In the genomic region with DNA sequence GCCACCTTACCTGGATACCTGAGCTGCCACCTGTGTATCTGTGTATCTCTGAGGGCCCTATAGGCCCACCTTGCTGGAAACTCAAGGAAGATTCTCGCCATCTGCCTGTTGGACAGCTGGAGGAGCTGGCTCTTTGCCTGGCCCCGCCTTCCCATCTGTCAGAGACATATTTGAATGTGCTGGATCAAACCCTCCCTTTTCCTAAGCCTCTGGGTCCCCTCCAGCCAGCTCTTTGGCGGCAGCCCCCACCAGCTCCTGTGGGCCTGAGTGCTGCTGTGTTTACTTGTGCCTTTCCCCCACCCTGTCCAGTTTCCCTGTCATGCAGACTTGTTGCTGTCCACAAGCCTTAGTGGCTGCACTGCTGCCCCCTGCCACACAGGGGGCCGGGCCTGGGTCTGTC, we compare ENCODE assay signal across 9 cellular contexts. TPM values are rescaled to one million over a fixed set of nuclear protein-coding genes. Genes with fewer than 3 reads are reported as not detected.
DNase-seq lines count a peak whose midpoint lies in the region; ATAC-seq and TF ChIP-seq lines count a peak whose summit lies in the region.
"Had no signal": no experiment of that assay in that cellular context is flagged by ENCODE, and none has a peak within 500 bp of the region (broad histone marks: within the 10 kb centered on the region; RNA-seq: fewer than 3 reads in every experiment).

No MANE protein-coding gene starts in this region.

- DNase-seq in NCI-H2081 treated with DMSO at 0.1 percent for 48 hours (lab: John Stamatoyannopoulos, UW): peak; percentile 52
- DNase-seq in central memory CD8-positive, alpha-beta T cell (ENCODE audit: low spot score in 2 of 2): no peak
- no peak for DNase-seq in neural crest cell (ENCODE audit: low read depth, low spot score)
- no peak for DNase-seq in NCI-H226
- DNase-seq in cerebellum (ENCODE audit: low spot score): no peak

- no peaks in the 10 kb centered on the region for H3K27me3 ChIP-seq in BLaER1

- no peak for ATAC-seq in central memory CD8-positive, alpha-beta T cell (replicated peaks; ENCODE audit: extremely low read depth, poor library complexity, severe bottlenecking)
- no peak for ATAC-seq in HG02852 (IDR thresholded peaks at IDR 0.05; ENCODE audit: unreplicated experiment)
- no peak for ATAC-seq in GM21786 (IDR thresholded peaks at IDR 0.05; ENCODE audit: unreplicated experiment)

- peaks cover 85% of the 10 kb centered on the region for H3K36me3 ChIP-seq in BLaER1

- H3K27ac ChIP-seq in BLaER1: peak overlapping the region; percentile 69

- no peak overlapping the region for H3K4me3 ChIP-seq in BLaER1

- H4K20me1 ChIP-seq in BLaER1: no peaks in the 10 kb centered on the region

- peaks cover 63% of the 10 kb centered on the region for H3K4me1 ChIP-seq in BLaER1

- peaks cover 37% of the 10 kb centered on the region for H3K36me3 Mint-ChIP-seq in central memory CD8-positive, alpha-beta T cell (ENCODE audit: insufficient read depth)
- H3K36me3 Mint-ChIP-seq in neural crest cell (ENCODE audit: low read depth): no peaks in the 10 kb centered on the region

- H3K4me1 Mint-ChIP-seq in central memory CD8-positive, alpha-beta T cell: peaks cover 17% of the 10 kb centered on the region
- peaks cover 45% of the 10 kb centered on the region for H3K4me1 Mint-ChIP-seq in neural crest cell

- peak overlapping the region; percentile 81 for H3K4me2 ChIP-seq in BLaER1

- no peaks in the 10 kb centered on the region for H3K9me3 ChIP-seq in BLaER1

- no peaks in the 10 kb centered on the region for H3K27me3 Mint-ChIP-seq in central memory CD8-positive, alpha-beta T cell
- no peaks in the 10 kb centered on the region for H3K27me3 Mint-ChIP-seq in neural crest cell (ENCODE audit: low read depth)
- H3K27me3 Mint-ChIP-seq: activated naive CD4-positive, alpha-beta T cell treated with anti-CD3 and anti-CD28 coated beads, Interleukin-2, amount 50 U/mL, for 24 hours had no signal

- H3K9ac ChIP-seq in BLaER1: no peak overlapping the region

- no peak for TF ChIP-seq CTCF in neural crest cell (conservative IDR thresholded peaks at IDR 0.05)

- no peak overlapping the region for H3K4me3 Mint-ChIP-seq in central memory CD8-positive, alpha-beta T cell
- no peak overlapping the region for H3K4me3 Mint-ChIP-seq in neural crest cell
- H3K4me3 Mint-ChIP-seq: activated naive CD4-positive, alpha-beta T cell treated with anti-CD3 and anti-CD28 coated beads, Interleukin-2, amount 50 U/mL, for 24 hours had no signal

- peak overlapping the region; percentile 41 for H3K27ac Mint-ChIP-seq in central memory CD8-positive, alpha-beta T cell (ENCODE audit: low read depth)
- peak overlapping the region; percentile 29 for H3K27ac Mint-ChIP-seq in neural crest cell (ENCODE audit: unreplicated experiment)

- H3K9me3 Mint-ChIP-seq in central memory CD8-positive, alpha-beta T cell: no peaks in the 10 kb centered on the region
- H3K9me3 Mint-ChIP-seq in neural crest cell: no peaks in the 10 kb centered on the region
- H3K9me3 Mint-ChIP-seq: activated naive CD4-positive, alpha-beta T cell treated with anti-CD3 and anti-CD28 coated beads, Interleukin-2, amount 50 U/mL, for 24 hours had no signal

RNA-seq across cellular contexts. Expression of a gene that starts 55.9 kb away (rescaled TPM):
- total RNA-seq in neural crest cell: 356 and 377 TPM in 2 replicates
- total RNA-seq in cerebellum: 161 TPM
